Comparison of ENCODE assay signal across 23 cellular contexts in genomic region chr4:125021189-125021588, GRCh38.
"Had no signal": no experiment of that assay in that cellular context is flagged by ENCODE, and none has a peak within 500 bp of the region (broad histone marks: within the 10 kb centered on the region; RNA-seq: fewer than 3 reads in every experiment).

No MANE protein-coding gene starts in this region.

- H3K4me3 ChIP-seq: adrenal gland, ascending aorta, coronary artery, right lobe of liver, skin epidermis, suprapubic skin, tibial nerve had no signal

- DNase-seq: activated B cell treated with CpG ODN at 0.5 μM for 24 hours; activated CD4-positive, alpha-beta T cell treated with anti-CD3 and anti-CD28 coated beads for 36 hours; activated CD4-positive, alpha-beta T cell treated with anti-CD3 and anti-CD28 coated beads, Interleukin-2, amount 50 U/mL, for 4 hours; activated CD8-positive, alpha-beta memory T cell treated with anti-CD3 and anti-CD28 coated beads for 24 hours; activated CD8-positive, alpha-beta memory T cell treated with anti-CD3 and anti-CD28 coated beads, Interleukin-2, amount 50 U/mL, for 4 hours; activated naive CD4-positive, alpha-beta T cell; activated T-cell treated with anti-CD3 and anti-CD28 coated beads, Interleukin-2, amount 50 U/mL, for 24 hours; adrenal gland; cerebellar nuclear complex; erythroblast; right lobe of liver; stimulated activated CD4-positive, alpha-beta T cell treated with anti-CD3 and anti-CD28 coated beads, Interleukin-1b, Interleukin-23, amount 100 ng/mL, for 48 hours; T-helper 9 cell had no signal

- H3K27ac Mint-ChIP-seq: activated B cell treated with CpG ODN at 0.5 μM for 24 hours; activated CD4-positive, alpha-beta T cell treated with anti-CD3 and anti-CD28 coated beads for 36 hours; activated naive CD8-positive, alpha-beta T cell; activated T-cell treated with anti-CD3 and anti-CD28 coated beads, Interleukin-2, amount 50 U/mL, for 24 hours; activated T-helper 2 cell treated with anti-CD3 and anti-CD28 coated beads, Interferon-gamma antibody, Interleukin-2, Interleukin-4, amounts not matched to agents 10 μg/mL and 5 μg/mL and 100 μg/mL, durations not matched to agents 14 hours and 24 hours and 36 hours; natural killer cell treated with Interleukin-12 subunit alpha and Interleukin-12 subunit beta and Interleukin-15 and Interleukin-18, amount 100 ng/mL, for 72 hours; stimulated activated naive CD8-positive, alpha-beta T cell treated with anti-CD3 and anti-CD28 coated beads, Interleukin-15, Interleukin-2, amounts not matched to agents 100 ng/mL and 50 ng/mL, for 24 hours had no signal

- H3K4me1 Mint-ChIP-seq: activated B cell treated with CpG ODN at 0.5 μM for 24 hours; activated CD4-positive, alpha-beta T cell treated with anti-CD3 and anti-CD28 coated beads for 36 hours had no signal

- H3K9me3 Mint-ChIP-seq: activated T-helper 2 cell treated with anti-CD3 and anti-CD28 coated beads, Interferon-gamma antibody, Interleukin-2, Interleukin-4, amounts not matched to agents 10 μg/mL and 5 μg/mL and 100 μg/mL, durations not matched to agents 14 hours and 24 hours and 36 hours had no signal

- H3K36me3 Mint-ChIP-seq: activated naive CD8-positive, alpha-beta T cell; natural killer cell treated with Interleukin-12 subunit alpha and Interleukin-12 subunit beta and Interleukin-15 and Interleukin-18, amount 100 ng/mL, for 72 hours had no signal

- ATAC-seq: activated CD4-positive, alpha-beta T cell treated with anti-CD3 and anti-CD28 coated beads for 36 hours; natural killer cell treated with Interleukin-12 subunit alpha and Interleukin-12 subunit beta and Interleukin-15 and Interleukin-18, amount 100 ng/mL, for 72 hours; right lobe of liver had no signal

- H3K9me3 ChIP-seq: adrenal gland, ascending aorta, neutrophil, right lobe of liver, suprapubic skin had no signal

- H3K36me3 ChIP-seq: adrenal gland, ascending aorta, neutrophil, right lobe of liver, suprapubic skin, tibial nerve had no signal

- H3K27me3 ChIP-seq: adrenal gland, ascending aorta, neutrophil, right lobe of liver, suprapubic skin, tibial nerve had no signal

- H3K27ac ChIP-seq: adrenal gland, ascending aorta, coronary artery, neutrophil, right lobe of liver, skin epidermis, suprapubic skin, tibial nerve had no signal

- H3K4me1 ChIP-seq: adrenal gland, ascending aorta, right lobe of liver, suprapubic skin, tibial nerve had no signal

- H3K27me3 Mint-ChIP-seq: activated B cell treated with CpG ODN at 0.5 μM for 24 hours; activated CD4-positive, alpha-beta T cell treated with anti-CD3 and anti-CD28 coated beads for 36 hours; activated naive CD8-positive, alpha-beta T cell; activated T-cell treated with anti-CD3 and anti-CD28 coated beads, Interleukin-2, amount 50 U/mL, for 24 hours; natural killer cell treated with Interleukin-12 subunit alpha and Interleukin-12 subunit beta and Interleukin-15 and Interleukin-18, amount 100 ng/mL, for 72 hours; stimulated activated naive CD8-positive, alpha-beta T cell treated with anti-CD3 and anti-CD28 coated beads, Interleukin-15, Interleukin-2, amounts not matched to agents 100 ng/mL and 50 ng/mL, for 24 hours had no signal

- H3K4me3 Mint-ChIP-seq: activated B cell treated with CpG ODN at 0.5 μM for 24 hours; activated CD4-positive, alpha-beta T cell treated with anti-CD3 and anti-CD28 coated beads for 36 hours; activated naive CD8-positive, alpha-beta T cell; activated T-cell treated with anti-CD3 and anti-CD28 coated beads, Interleukin-2, amount 50 U/mL, for 24 hours; natural killer cell treated with Interleukin-12 subunit alpha and Interleukin-12 subunit beta and Interleukin-15 and Interleukin-18, amount 100 ng/mL, for 72 hours; stimulated activated naive CD8-positive, alpha-beta T cell treated with anti-CD3 and anti-CD28 coated beads, Interleukin-15, Interleukin-2, amounts not matched to agents 100 ng/mL and 50 ng/mL, for 24 hours had no signal
